In genomic region chr11:112971200-112971599, GRCh38 we compare ENCODE assay signal across 29 cellular contexts.
"Had no signal": no experiment of that assay in that cellular context is flagged by ENCODE, and none has a peak within 500 bp of the region (broad histone marks: within the 10 kb centered on the region; RNA-seq: fewer than 3 reads in every experiment).

No MANE protein-coding gene starts in this region.

- H3K9me3 Mint-ChIP-seq: nephron; neural crest cell; stimulated activated naive B cell treated with anti-CD40 and anti-IgM and Interleukin-4, amounts not matched to agents 10 μg/mL and 1 μg/mL and 100 μg/mL, for 72 hours had no signal

- H3K4me3 Mint-ChIP-seq: nephron; neural crest cell; stimulated activated naive B cell treated with anti-CD40 and anti-IgM and Interleukin-4, amounts not matched to agents 10 μg/mL and 1 μg/mL and 100 μg/mL, for 72 hours had no signal

- H3K4me1 Mint-ChIP-seq: stimulated activated naive B cell treated with anti-CD40 and anti-IgM and Interleukin-4, amounts not matched to agents 10 μg/mL and 1 μg/mL and 100 μg/mL, for 72 hours had no signal

- H3K4me1 ChIP-seq: left lung, lower lobe of right lung, pancreas, prostate gland, testis, upper lobe of left lung had no signal

- H3K36me3 ChIP-seq: left lung, lower lobe of right lung, pancreas, prostate gland, stomach, thyroid gland, transverse colon, upper lobe of left lung had no signal

- H3K27me3 ChIP-seq: hepatocyte, pancreas, stomach, testis, thyroid gland, transverse colon, upper lobe of left lung had no signal

- H3K36me3 Mint-ChIP-seq: stimulated activated naive B cell treated with anti-CD40 and anti-IgM and Interleukin-4, amounts not matched to agents 10 μg/mL and 1 μg/mL and 100 μg/mL, for 72 hours had no signal

- H3K4me3 ChIP-seq: hepatocyte, left lung, lower lobe of right lung, pancreas, prostate gland, skin epidermis, stomach, testis, thyroid gland, transverse colon, upper lobe of left lung had no signal

- ATAC-seq: left colon; left lung; lower lobe of right lung; pancreas; right cardiac atrium; sciatic nerve; stimulated activated naive B cell treated with anti-CD40 and anti-IgM and Interleukin-4, amounts not matched to agents 10 μg/mL and 1 μg/mL and 100 μg/mL, for 72 hours; stimulated activated naive CD8-positive, alpha-beta T cell treated with anti-CD3 and anti-CD28 coated beads, Interleukin-15, Interleukin-2, amounts not matched to agents 100 U/mL and 50 U/mL, for 24 hours had no signal

- FAIRE-seq: keratinocyte, pancreas had no signal

- H3K9me3 ChIP-seq: left lung, lower lobe of right lung, pancreas, prostate gland, stomach, testis, thyroid gland, transverse colon, upper lobe of left lung had no signal

- H3K27ac ChIP-seq: hepatocyte, left lung, lower lobe of right lung, pancreas, prostate gland, skin epidermis, stomach, testis, thyroid gland, transverse colon, upper lobe of left lung had no signal

- H3K27ac Mint-ChIP-seq: nephron; stimulated activated naive B cell treated with anti-CD40 and anti-IgM and Interleukin-4, amounts not matched to agents 10 μg/mL and 1 μg/mL and 100 μg/mL, for 72 hours had no signal

- DNase-seq: kidney glomerular epithelial cell; left colon; left lung; lower lobe of right lung; mammary epithelial cell; mesenchymal stem cell; nucleus accumbens; pancreas; posterior cingulate gyrus; retina; right cardiac atrium; stimulated activated CD4-positive, alpha-beta T cell treated with anti-CD3 and anti-CD28 coated beads, Interleukin-12 subunit alpha, Interleukin-12 subunit beta, amount 100 ng/mL, for 4 hours; stimulated activated CD4-positive, alpha-beta T cell treated with anti-CD3 and anti-CD28 coated beads, Interleukin-15, amount 100 ng/mL, for 24 hours; stimulated activated CD4-positive, alpha-beta T cell treated with anti-CD3 and anti-CD28 coated beads, Interleukin-2, amount 100 ng/mL, for 24 hours; stimulated activated CD4-positive, alpha-beta T cell treated with anti-CD3 and anti-CD28 coated beads, Interleukin-4, amount 100 ng/mL, for 1 hour; stimulated activated naive B cell treated with anti-CD40 and anti-IgM and Interleukin-4, amounts not matched to agents 10 μg/mL and 1 μg/mL and 100 μg/mL, for 72 hours; stimulated activated naive CD8-positive, alpha-beta T cell treated with anti-CD3 and anti-CD28 coated beads, Interleukin-15, Interleukin-2, amounts not matched to agents 100 U/mL and 50 U/mL, for 24 hours; stomach; testis; thyroid gland; transverse colon; upper lobe of left lung had no signal
